8 cellular contexts compared by ENCODE assay signal in genomic region chr10:6300106-6300783, GRCh38.
A peak's percentile ranks its signal among the peaks of the same experiment; 100 is the strongest.
DNase-seq lines count a peak whose midpoint lies in the region; ATAC-seq and TF ChIP-seq lines count a peak whose summit lies in the region.

No MANE protein-coding gene starts in this region.

- TF ChIP-seq EP300 in suprapubic skin (IDR thresholded peaks at IDR 0.05) = no peak

- TF ChIP-seq CTCF in GM10266 (IDR thresholded peaks at IDR 0.05; ENCODE audit: control insufficient read depth, insufficient read depth, low read depth, missing control alignments) (no peak), suprapubic skin (IDR thresholded peaks at IDR 0.05) (no peak)

- DNase-seq in GM10266 (ENCODE audit: extremely low spot score) (peak; percentile 55), left cardiac atrium (no peak), suprapubic skin (ENCODE audit: low spot score in 2 of 2) (no peak), NCI-H774 (lab: John Stamatoyannopoulos, UW) (no peak), superior temporal gyrus (ENCODE audit: extremely low spot score) (no peak)
- peak; percentile 28 for DNase-seq in Jurkat, Clone E6-1 (ENCODE audit: low read depth, low spot score)
- peak; percentile 61 for DNase-seq in activated CD8-positive, alpha-beta memory T cell treated with anti-CD3 and anti-CD28 coated beads, Interleukin-2, amount 50 U/mL, for 48 hours

- intact Hi-C loops in left cardiac atrium (cut with DNase I) = no loop called here

- H3K4me3 ChIP-seq in Jurkat, Clone E6-1 (ENCODE audit: low read length) = no peak overlapping the region
- no peak overlapping the region for H3K4me3 ChIP-seq in suprapubic skin

- H3K27me3 ChIP-seq in suprapubic skin = no peaks in the 10 kb centered on the region

- TF ChIP-seq POLR2A in suprapubic skin (IDR thresholded peaks at IDR 0.05) = no peak

- H3K9me3 ChIP-seq in suprapubic skin = no peaks in the 10 kb centered on the region

- ATAC-seq in GM21529 (IDR thresholded peaks at IDR 0.05; ENCODE audit: unreplicated experiment) (peak; percentile 88), left cardiac atrium (peak; percentile 59 to 74)

- 44% methylated on average over 14 of the region's 14 CpGs for WGBS in suprapubic skin

- H3K27ac ChIP-seq in suprapubic skin = peak overlapping the region; percentile 69

- H3K4me1 ChIP-seq in suprapubic skin = peaks cover 42% of the 10 kb centered on the region

- H3K36me3 ChIP-seq in suprapubic skin = no peaks in the 10 kb centered on the region

Comparison
In these comparisons a context has a peak if more than half of its experiments do, and no peak if none do; other contexts are left out.
1. DNase-seq: peak in GM10266 (single experiment), Jurkat, Clone E6-1 (single experiment) and activated CD8-positive, alpha-beta memory T cell treated with anti-CD3 and anti-CD28 coated beads, Interleukin-2, amount 50 U/mL, for 48 hours (single experiment); none in left cardiac atrium (single experiment), suprapubic skin (0 of 2), NCI-H774 (single experiment) and superior temporal gyrus (single experiment).